In the genomic region with DNA sequence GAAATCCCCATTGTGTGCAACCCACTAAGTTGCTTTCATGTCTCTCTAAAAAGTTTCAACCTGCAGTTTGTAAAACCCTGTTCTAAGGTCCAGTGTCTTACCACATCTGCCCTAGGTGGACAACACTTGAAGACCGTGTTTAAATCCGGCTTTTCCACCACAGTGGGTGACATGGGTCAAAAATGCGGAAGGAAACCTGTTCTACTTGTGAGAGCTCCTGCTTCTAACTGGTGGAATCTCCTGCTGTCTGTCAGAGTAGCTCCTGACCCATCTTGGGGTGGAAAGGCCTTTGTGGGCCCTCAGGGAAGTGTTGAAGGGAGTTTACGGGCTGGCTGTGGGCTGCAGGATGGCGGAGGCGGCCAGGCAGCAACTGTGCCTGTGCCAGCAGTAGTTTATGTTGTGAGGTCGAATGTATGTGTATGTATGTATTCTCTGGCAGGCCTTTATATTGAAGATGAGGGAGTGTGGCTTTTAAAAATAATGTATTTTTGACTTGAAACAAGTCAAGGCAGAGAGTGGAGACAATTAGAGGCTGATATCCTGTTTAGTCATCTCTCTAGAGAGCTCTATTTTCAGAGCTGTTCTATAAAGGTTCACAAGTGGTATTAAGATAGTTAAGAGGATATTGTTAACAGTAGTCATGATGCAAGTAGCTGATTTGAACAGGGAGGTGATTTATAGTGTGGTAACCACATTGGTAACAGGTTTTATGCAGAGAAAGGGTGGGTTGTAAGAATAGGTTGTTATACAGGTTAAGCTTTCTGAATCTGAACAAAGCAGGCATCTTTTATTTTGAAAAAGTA, we compare ENCODE assay signal across 8 cellular contexts.
DNase-seq lines count a peak whose midpoint lies in the region; ATAC-seq and TF ChIP-seq lines count a peak whose summit lies in the region.

No MANE protein-coding gene starts in this region.

- POLR2A ChIA-PET in activated CD4-positive, alpha-beta memory T cell treated with anti-CD3 and anti-CD28 coated beads for 36 hours (lab: Charles Lee), result interaction anchor here (0.7 to 2.4 kb wide), 18 partner anchors 11 to 307 kb away, joined by 3 to 12 read pairs (median 4); partner anchors contain the start of genes HIF1A and PRKCH

- no peaks in the 10 kb centered on the region for H3K27me3 ChIP-seq in right cardiac atrium (ENCODE audit: control insufficient read depth, insufficient read depth)
- no peaks in the 10 kb centered on the region for H3K27me3 ChIP-seq in upper lobe of right lung

- ATAC-seq in GM21390 (IDR thresholded peaks at IDR 0.05; ENCODE audit: unreplicated experiment), result peak; percentile 74
- peak; percentile 27 to 76 for ATAC-seq in right cardiac atrium
- ATAC-seq in upper lobe of right lung, result peak; percentile 50

- H3K36me3 ChIP-seq in upper lobe of right lung, result no peaks in the 10 kb centered on the region

- H3K4me3 ChIP-seq in right cardiac atrium (ENCODE audit: low read length) (no peak overlapping the region), upper lobe of right lung (no peak overlapping the region)

- no peaks in the 10 kb centered on the region for H3K9me3 ChIP-seq in right cardiac atrium (ENCODE audit: control insufficient read depth, low read length)
- H3K9me3 ChIP-seq in upper lobe of right lung, result no peaks in the 10 kb centered on the region

- peaks cover 19% of the 10 kb centered on the region for H3K36me3 Mint-ChIP-seq in activated CD4-positive, alpha-beta memory T cell treated with anti-CD3 and anti-CD28 coated beads for 36 hours

- H3K4me1 ChIP-seq in right cardiac atrium (ENCODE audit: control insufficient read depth, insufficient read depth, low read length) (peaks cover 10% of the 10 kb centered on the region), upper lobe of right lung (peaks cover 46% of the 10 kb centered on the region)

- no peaks in the 10 kb centered on the region for H3K9me3 Mint-ChIP-seq in activated CD4-positive, alpha-beta memory T cell treated with anti-CD3 and anti-CD28 coated beads for 36 hours

- CTCF ChIA-PET in activated CD4-positive, alpha-beta memory T cell treated with anti-CD3 and anti-CD28 coated beads for 36 hours (lab: Charles Lee), result interaction anchor here (0.7 to 2.0 kb wide), 11 partner anchors 8 to 92 kb away, joined by 3 to 7 read pairs (median 3); no protein-coding TSS in a partner anchor

- H3K4me3 Mint-ChIP-seq in activated CD4-positive, alpha-beta memory T cell treated with anti-CD3 and anti-CD28 coated beads for 36 hours, result no peak overlapping the region

- WGBS in right cardiac atrium, result 69% methylated on average over 7 of the region's 7 CpGs

- H3K4me1 Mint-ChIP-seq in activated CD4-positive, alpha-beta memory T cell treated with anti-CD3 and anti-CD28 coated beads for 36 hours (ENCODE audit: low read depth), result peaks cover 14% of the 10 kb centered on the region

- H3K27ac Mint-ChIP-seq in activated CD4-positive, alpha-beta memory T cell treated with anti-CD3 and anti-CD28 coated beads for 36 hours, result no peak overlapping the region

- peak; percentile 31 for DNase-seq in GM03348 (ENCODE audit: low spot score)
- peak; percentile 71 for DNase-seq in HT1080 (ENCODE audit: low read depth)
- peak; percentile 64 for DNase-seq in activated CD4-positive, alpha-beta memory T cell treated with anti-CD3 and anti-CD28 coated beads for 36 hours
- DNase-seq in right cardiac atrium, result no peak
- no peak for DNase-seq in upper lobe of right lung
- no peak for DNase-seq in HuH-7 (ENCODE audit: low spot score)
- no peak for DNase-seq in C1 segment of cervical spinal cord (lab: John Stamatoyannopoulos, UW)

- H3K27me3 Mint-ChIP-seq in activated CD4-positive, alpha-beta memory T cell treated with anti-CD3 and anti-CD28 coated beads for 36 hours, result no peaks in the 10 kb centered on the region

- intact Hi-C loops in activated CD4-positive, alpha-beta memory T cell treated with anti-CD3 and anti-CD28 coated beads for 36 hours (cut with micrococcal nuclease), result loop anchor here (1.0 to 5.0 kb wide), 11 partner anchors 9 to 406 kb away; partner anchors contain the start of genes HIF1A, SLC38A6 and TRMT5
- intact Hi-C loops in right cardiac atrium (cut with DNase I), result no loop called here
- intact Hi-C loops in upper lobe of right lung (cut with DNase I), result no loop called here

- no peak for TF ChIP-seq CTCF in upper lobe of right lung (IDR thresholded peaks at IDR 0.05)

- peak overlapping the region; percentile 36 for H3K27ac ChIP-seq in right cardiac atrium (ENCODE audit: low read length)
- no peak overlapping the region for H3K27ac ChIP-seq in upper lobe of right lung

Comparison
In these comparisons a context has a peak if more than half of its experiments do, and no peak if none do; other contexts are left out.
1. DNase-seq: peak in GM03348 (single experiment), HT1080 (single experiment) and activated CD4-positive, alpha-beta memory T cell treated with anti-CD3 and anti-CD28 coated beads for 36 hours (single experiment); none in right cardiac atrium (0 of 3), upper lobe of right lung (single experiment), HuH-7 (single experiment) and C1 segment of cervical spinal cord (0 of 14).
2. Peak in every context shown above with its lines, with median percentiles within 50 percentile points of each other: ATAC-seq.